ENCODE assay signal across 25 cellular contexts in genomic region chr9:133833388-133834025, GRCh38.
"Had no signal": no experiment of that assay in that cellular context is flagged by ENCODE, and none has a peak within 500 bp of the region (broad histone marks: within the 10 kb centered on the region; RNA-seq: fewer than 3 reads in every experiment).

No MANE protein-coding gene starts in this region.

- H3K27me3 Mint-ChIP-seq: activated CD4-positive, alpha-beta memory T cell treated with anti-CD3 and anti-CD28 coated beads for 36 hours; activated CD4-positive, alpha-beta T cell treated with anti-CD3 and anti-CD28 coated beads, Interleukin-2, amount 10 ng/mL, durations not matched to agents 7 days and 5 days; activated naive CD8-positive, alpha-beta T cell; activated T-helper 17 cell treated with anti-CD3 and anti-CD28 coated beads, Interleukin-2, amount 50 U/mL, for 72 hours; T-cell had no signal

- H3K4me2 ChIP-seq: KMS-11 had no signal

- H3K27ac Mint-ChIP-seq: activated CD4-positive, alpha-beta memory T cell treated with anti-CD3 and anti-CD28 coated beads for 36 hours; activated CD4-positive, alpha-beta T cell treated with anti-CD3 and anti-CD28 coated beads, Interleukin-2, amount 10 ng/mL, durations not matched to agents 7 days and 5 days; activated naive CD4-positive, alpha-beta T cell treated with anti-CD3 and anti-CD28 coated beads for 36 hours; activated naive CD8-positive, alpha-beta T cell; activated T-helper 17 cell treated with anti-CD3 and anti-CD28 coated beads, Interleukin-2, amount 50 U/mL, for 72 hours; T-cell had no signal

- H3K9me3 Mint-ChIP-seq: activated CD4-positive, alpha-beta memory T cell treated with anti-CD3 and anti-CD28 coated beads for 36 hours; activated CD4-positive, alpha-beta T cell treated with anti-CD3 and anti-CD28 coated beads, Interleukin-2, amount 10 ng/mL, durations not matched to agents 7 days and 5 days; activated naive CD4-positive, alpha-beta T cell treated with anti-CD3 and anti-CD28 coated beads for 36 hours; activated T-helper 17 cell treated with anti-CD3 and anti-CD28 coated beads, Interleukin-2, amount 50 U/mL, for 72 hours; T-cell had no signal

- H3K4me3 ChIP-seq: SK-N-MC had no signal

- ATAC-seq: activated T-helper 17 cell treated with anti-CD3 and anti-CD28 coated beads, Interleukin-2, amount 50 U/mL, for 72 hours; PC-3; T-cell had no signal

- H3K27ac ChIP-seq: KMS-11, SK-N-MC had no signal

- H3K4me1 Mint-ChIP-seq: activated CD4-positive, alpha-beta T cell treated with anti-CD3 and anti-CD28 coated beads, Interleukin-2, amount 10 ng/mL, durations not matched to agents 7 days and 5 days; activated T-helper 17 cell treated with anti-CD3 and anti-CD28 coated beads, Interleukin-2, amount 50 U/mL, for 72 hours; T-cell had no signal

- H3K4me3 Mint-ChIP-seq: activated CD4-positive, alpha-beta memory T cell treated with anti-CD3 and anti-CD28 coated beads for 36 hours; activated CD4-positive, alpha-beta T cell treated with anti-CD3 and anti-CD28 coated beads, Interleukin-2, amount 10 ng/mL, durations not matched to agents 7 days and 5 days; activated naive CD4-positive, alpha-beta T cell treated with anti-CD3 and anti-CD28 coated beads for 36 hours; activated naive CD8-positive, alpha-beta T cell; activated T-helper 17 cell treated with anti-CD3 and anti-CD28 coated beads, Interleukin-2, amount 50 U/mL, for 72 hours; T-cell had no signal

- FAIRE-seq: RCC 7860 had no signal

- H3K36me3 Mint-ChIP-seq: activated CD4-positive, alpha-beta memory T cell treated with anti-CD3 and anti-CD28 coated beads for 36 hours; activated naive CD8-positive, alpha-beta T cell; T-cell had no signal

- DNase-seq: activated CD4-positive, alpha-beta memory T cell treated with anti-CD3 and anti-CD28 coated beads for 36 hours; activated CD4-positive, alpha-beta T cell treated with anti-CD3 and anti-CD28 coated beads, Interleukin-2, amount 10 ng/mL, durations not matched to agents 7 days and 5 days; activated CD4-positive, CD25-positive, alpha-beta regulatory T cell; activated gamma-delta T cell; activated naive CD4-positive, alpha-beta T cell treated with anti-CD3 and anti-CD28 coated beads for 36 hours; activated T-cell treated with anti-CD3 and anti-CD28 coated beads for 4 hours; activated T-cell treated with anti-CD3 and anti-CD28 coated beads, Interleukin-2, amount 50 U/mL, for 48 hours; cerebellar nuclear complex; NCI-H1092; NCI-H1417; NCI-H1930; NCI-H2171 treated with DMSO at 0.1 percent for 48 hours; NCI-H226; NCI-H510A treated with DMSO at 0.1 percent for 48 hours; NCI-H69; NK-92 treated with Interleukin-12 subunit alpha and Interleukin-12 subunit beta, amount 100 ng/mL, for 24 hours; PC-3; T-cell; T-helper 2 cell; T1000 had no signal

- H3K9ac ChIP-seq: KMS-11 had no signal
